1 cellular context compared by ENCODE assay signal in genomic region chr2:19901458-19902271, GRCh38.
TF ChIP-seq lines count a peak whose summit lies in the region.

Gene TTC32 (minus strand): TSS chr2:19901983. CDS start chr2:19901854, 129 bp downstream.

TF ChIP-seq in HEK293, 187 proteins besides CTCF, POLR2A, EP300 and RAD21 (continued from another document and continues in another):
- TF ChIP-seq ZNF488 (tag by site-specific recombination; IDR thresholded peaks at IDR 0.05) (no peak), ZNF518A (tag by site-specific recombination; conservative IDR thresholded peaks at IDR 0.05; ENCODE audit: low read depth) (peak; percentile 52; the same call in 1 of the 2 replicates), ZNF629 (tag by site-specific recombination; IDR thresholded peaks at IDR 0.05) (peak; percentile 52; the same call in 1 of the 2 replicates), ZNF76 (tag by site-specific recombination; IDR thresholded peaks at IDR 0.05; ENCODE audit: borderline replicate concordance, low read depth) (peak; percentile 56; the same call in 1 of the 2 replicates), ZNF133 (tag by site-specific recombination; IDR thresholded peaks at IDR 0.05) (no peak), ZSCAN30 (tag by site-specific recombination; IDR thresholded peaks at IDR 0.05) (peak; percentile 33), ZNF660 (tag by site-specific recombination; IDR thresholded peaks at IDR 0.05) (peak; percentile 79; the same call in 1 of the 2 replicates), PATZ1 (tag by site-specific recombination; IDR thresholded peaks at IDR 0.05) (0 out of 2 replicates have a peak, but pooled peaks have one; percentile 11), SETDB1 (IDR thresholded peaks at IDR 0.05; ENCODE audit: insufficient read length, low read length) (no peak), ZNF394 (tag by site-specific recombination; IDR thresholded peaks at IDR 0.05; ENCODE audit: borderline replicate concordance) (peak; percentile 33; the same call in 1 of the 2 replicates), ZNF366 (tag by site-specific recombination; conservative IDR thresholded peaks at IDR 0.05) (0 out of 2 replicates have a peak, but pooled peaks have one; percentile 19), YY1 (tag by site-specific recombination; IDR thresholded peaks at IDR 0.05) (peak; percentile 44; the same call in 1 of the 2 replicates), OVOL3 (tag by site-specific recombination; IDR thresholded peaks at IDR 0.05) (peak; percentile 94), ZBTB17 (tag by site-specific recombination; IDR thresholded peaks at IDR 0.05) (peak; percentile 84), ZNF24 (tag by site-specific recombination; IDR thresholded peaks at IDR 0.05) (peak; percentile 68; the same call in 1 of the 2 replicates), KLF8 (tag by site-specific recombination; IDR thresholded peaks at IDR 0.05) (peak; percentile 71), ZBTB8A (tag by site-specific recombination; IDR thresholded peaks at IDR 0.05) (peak; percentile 45), ZNF501 (tag by site-specific recombination; IDR thresholded peaks at IDR 0.05) (peak; percentile 96), ZNF311 (tag by site-specific recombination; IDR thresholded peaks at IDR 0.05; ENCODE audit: borderline replicate concordance) (no peak), ZNF341 (tag by site-specific recombination; IDR thresholded peaks at IDR 0.05; ENCODE audit: low read depth) (peak; percentile 42; the same call in 1 of the 2 replicates), KLF10 (tag by site-specific recombination; IDR thresholded peaks at IDR 0.05) (no peak; the same call in 1 of the 2 replicates), ZXDB (tag by site-specific recombination; IDR thresholded peaks at IDR 0.05) (peak; percentile 92), ZNF2 (tag by site-specific recombination; IDR thresholded peaks at IDR 0.05) (peak; percentile 86; the same call in 1 of the 2 replicates), SP2 (tag by site-specific recombination; IDR thresholded peaks at IDR 0.05) (peak; percentile 66), ZNF548 (tag by site-specific recombination; IDR thresholded peaks at IDR 0.05) (no peak), ZNF146 (tag by site-specific recombination; IDR thresholded peaks at IDR 0.05) (0 out of 2 replicates have a peak, but pooled peaks have one; percentile 44), ZNF792 (tag by site-specific recombination; IDR thresholded peaks at IDR 0.05) (0 out of 2 replicates have a peak, but pooled peaks have one; percentile 61), ZNF335 (tag by site-specific recombination; conservative IDR thresholded peaks at IDR 0.05) (peak; percentile 47; the same call in 1 of the 2 replicates), ZNF777 (tag by site-specific recombination; IDR thresholded peaks at IDR 0.05; ENCODE audit: borderline replicate concordance) (peak; percentile 16; the same call in 1 of the 2 replicates), ZNF670 (tag by site-specific recombination; IDR thresholded peaks at IDR 0.05; ENCODE audit: low read depth) (no peak), YY2 (tag by site-specific recombination; IDR thresholded peaks at IDR 0.05) (peak; percentile 54; the same call in 1 of the 2 replicates)
- TF ChIP-seq, protein P1, sequence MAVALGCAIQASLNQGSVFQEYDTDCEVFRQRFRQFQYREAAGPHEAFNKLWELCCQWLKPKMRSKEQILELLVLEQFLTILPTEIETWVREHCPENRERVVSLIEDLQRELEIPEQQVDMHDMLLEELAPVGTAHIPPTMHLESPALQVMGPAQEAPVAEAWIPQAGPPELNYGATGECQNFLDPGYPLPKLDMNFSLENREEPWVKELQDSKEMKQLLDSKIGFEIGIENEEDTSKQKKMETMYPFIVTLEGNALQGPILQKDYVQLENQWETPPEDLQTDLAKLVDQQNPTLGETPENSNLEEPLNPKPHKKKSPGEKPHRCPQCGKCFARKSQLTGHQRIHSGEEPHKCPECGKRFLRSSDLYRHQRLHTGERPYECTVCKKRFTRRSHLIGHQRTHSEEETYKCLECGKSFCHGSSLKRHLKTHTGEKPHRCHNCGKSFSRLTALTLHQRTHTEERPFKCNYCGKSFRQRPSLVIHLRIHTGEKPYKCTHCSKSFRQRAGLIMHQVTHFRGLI (tag by site-specific recombination; IDR thresholded peaks at IDR 0.05) = peak; percentile 62
- TF ChIP-seq, protein P2, sequence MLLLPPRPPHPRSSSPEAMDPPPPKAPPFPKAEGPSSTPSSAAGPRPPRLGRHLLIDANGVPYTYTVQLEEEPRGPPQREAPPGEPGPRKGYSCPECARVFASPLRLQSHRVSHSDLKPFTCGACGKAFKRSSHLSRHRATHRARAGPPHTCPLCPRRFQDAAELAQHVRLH (tag by site-specific recombination; IDR thresholded peaks at IDR 0.05) = peak; percentile 65; the same call in 1 of the 2 replicates
- TF ChIP-seq, protein P3, sequence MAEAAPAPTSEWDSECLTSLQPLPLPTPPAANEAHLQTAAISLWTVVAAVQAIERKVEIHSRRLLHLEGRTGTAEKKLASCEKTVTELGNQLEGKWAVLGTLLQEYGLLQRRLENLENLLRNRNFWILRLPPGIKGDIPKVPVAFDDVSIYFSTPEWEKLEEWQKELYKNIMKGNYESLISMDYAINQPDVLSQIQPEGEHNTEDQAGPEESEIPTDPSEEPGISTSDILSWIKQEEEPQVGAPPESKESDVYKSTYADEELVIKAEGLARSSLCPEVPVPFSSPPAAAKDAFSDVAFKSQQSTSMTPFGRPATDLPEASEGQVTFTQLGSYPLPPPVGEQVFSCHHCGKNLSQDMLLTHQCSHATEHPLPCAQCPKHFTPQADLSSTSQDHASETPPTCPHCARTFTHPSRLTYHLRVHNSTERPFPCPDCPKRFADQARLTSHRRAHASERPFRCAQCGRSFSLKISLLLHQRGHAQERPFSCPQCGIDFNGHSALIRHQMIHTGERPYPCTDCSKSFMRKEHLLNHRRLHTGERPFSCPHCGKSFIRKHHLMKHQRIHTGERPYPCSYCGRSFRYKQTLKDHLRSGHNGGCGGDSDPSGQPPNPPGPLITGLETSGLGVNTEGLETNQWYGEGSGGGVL (tag by site-specific recombination; IDR thresholded peaks at IDR 0.05) = no peak
- TF ChIP-seq, protein P4, sequence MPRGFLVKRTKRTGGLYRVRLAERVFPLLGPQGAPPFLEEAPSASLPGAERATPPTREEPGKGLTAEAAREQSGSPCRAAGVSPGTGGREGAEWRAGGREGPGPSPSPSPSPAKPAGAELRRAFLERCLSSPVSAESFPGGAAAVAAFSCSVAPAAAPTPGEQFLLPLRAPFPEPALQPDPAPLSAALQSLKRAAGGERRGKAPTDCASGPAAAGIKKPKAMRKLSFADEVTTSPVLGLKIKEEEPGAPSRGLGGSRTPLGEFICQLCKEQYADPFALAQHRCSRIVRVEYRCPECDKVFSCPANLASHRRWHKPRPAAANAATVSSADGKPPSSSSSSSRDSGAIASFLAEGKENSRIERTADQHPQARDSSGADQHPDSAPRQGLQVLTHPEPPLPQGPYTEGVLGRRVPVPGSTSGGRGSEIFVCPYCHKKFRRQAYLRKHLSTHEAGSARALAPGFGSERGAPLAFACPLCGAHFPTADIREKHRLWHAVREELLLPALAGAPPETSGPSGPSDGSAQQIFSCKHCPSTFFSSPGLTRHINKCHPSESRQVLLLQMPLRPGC (tag by site-specific recombination; IDR thresholded peaks at IDR 0.05) = 0 out of 2 replicates have a peak, but pooled peaks have one; percentile 32
- TF ChIP-seq, protein P5, sequence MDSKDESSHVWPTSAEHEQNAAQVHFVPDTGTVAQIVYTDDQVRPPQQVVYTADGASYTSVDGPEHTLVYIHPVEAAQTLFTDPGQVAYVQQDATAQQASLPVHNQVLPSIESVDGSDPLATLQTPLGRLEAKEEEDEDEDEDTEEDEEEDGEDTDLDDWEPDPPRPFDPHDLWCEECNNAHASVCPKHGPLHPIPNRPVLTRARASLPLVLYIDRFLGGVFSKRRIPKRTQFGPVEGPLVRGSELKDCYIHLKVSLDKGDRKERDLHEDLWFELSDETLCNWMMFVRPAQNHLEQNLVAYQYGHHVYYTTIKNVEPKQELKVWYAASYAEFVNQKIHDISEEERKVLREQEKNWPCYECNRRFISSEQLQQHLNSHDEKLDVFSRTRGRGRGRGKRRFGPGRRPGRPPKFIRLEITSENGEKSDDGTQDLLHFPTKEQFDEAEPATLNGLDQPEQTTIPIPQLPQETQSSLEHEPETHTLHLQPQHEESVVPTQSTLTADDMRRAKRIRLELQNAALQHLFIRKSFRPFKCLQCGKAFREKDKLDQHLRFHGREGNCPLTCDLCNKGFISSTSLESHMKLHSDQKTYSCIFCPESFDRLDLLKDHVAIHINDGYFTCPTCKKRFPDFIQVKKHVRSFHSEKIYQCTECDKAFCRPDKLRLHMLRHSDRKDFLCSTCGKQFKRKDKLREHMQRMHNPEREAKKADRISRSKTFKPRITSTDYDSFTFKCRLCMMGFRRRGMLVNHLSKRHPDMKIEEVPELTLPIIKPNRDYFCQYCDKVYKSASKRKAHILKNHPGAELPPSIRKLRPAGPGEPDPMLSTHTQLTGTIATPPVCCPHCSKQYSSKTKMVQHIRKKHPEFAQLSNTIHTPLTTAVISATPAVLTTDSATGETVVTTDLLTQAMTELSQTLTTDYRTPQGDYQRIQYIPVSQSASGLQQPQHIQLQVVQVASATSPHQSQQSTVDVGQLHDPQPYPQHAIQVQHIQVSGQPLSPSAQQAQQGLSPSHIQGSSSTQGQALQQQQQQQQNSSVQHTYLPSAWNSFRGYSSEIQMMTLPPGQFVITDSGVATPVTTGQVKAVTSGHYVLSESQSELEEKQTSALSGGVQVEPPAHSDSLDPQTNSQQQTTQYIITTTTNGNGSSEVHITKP (tag by site-specific recombination; IDR thresholded peaks at IDR 0.05) = peak; percentile 54; the same call in 1 of the 2 replicates
- TF ChIP-seq, protein P6, sequence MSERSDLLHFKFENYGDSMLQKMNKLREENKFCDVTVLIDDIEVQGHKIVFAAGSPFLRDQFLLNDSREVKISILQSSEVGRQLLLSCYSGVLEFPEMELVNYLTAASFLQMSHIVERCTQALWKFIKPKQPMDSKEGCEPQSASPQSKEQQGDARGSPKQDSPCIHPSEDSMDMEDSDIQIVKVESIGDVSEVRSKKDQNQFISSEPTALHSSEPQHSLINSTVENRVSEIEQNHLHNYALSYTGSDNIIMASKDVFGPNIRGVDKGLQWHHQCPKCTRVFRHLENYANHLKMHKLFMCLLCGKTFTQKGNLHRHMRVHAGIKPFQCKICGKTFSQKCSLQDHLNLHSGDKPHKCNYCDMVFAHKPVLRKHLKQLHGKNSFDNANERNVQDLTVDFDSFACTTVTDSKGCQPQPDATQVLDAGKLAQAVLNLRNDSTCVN (tag by site-specific recombination; optimal IDR thresholded peaks at IDR 0.05) = peak; percentile 47
- TF ChIP-seq, protein P7, sequence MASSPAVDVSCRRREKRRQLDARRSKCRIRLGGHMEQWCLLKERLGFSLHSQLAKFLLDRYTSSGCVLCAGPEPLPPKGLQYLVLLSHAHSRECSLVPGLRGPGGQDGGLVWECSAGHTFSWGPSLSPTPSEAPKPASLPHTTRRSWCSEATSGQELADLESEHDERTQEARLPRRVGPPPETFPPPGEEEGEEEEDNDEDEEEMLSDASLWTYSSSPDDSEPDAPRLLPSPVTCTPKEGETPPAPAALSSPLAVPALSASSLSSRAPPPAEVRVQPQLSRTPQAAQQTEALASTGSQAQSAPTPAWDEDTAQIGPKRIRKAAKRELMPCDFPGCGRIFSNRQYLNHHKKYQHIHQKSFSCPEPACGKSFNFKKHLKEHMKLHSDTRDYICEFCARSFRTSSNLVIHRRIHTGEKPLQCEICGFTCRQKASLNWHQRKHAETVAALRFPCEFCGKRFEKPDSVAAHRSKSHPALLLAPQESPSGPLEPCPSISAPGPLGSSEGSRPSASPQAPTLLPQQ (tag by site-specific recombination; IDR thresholded peaks at IDR 0.05) = peak; percentile 75
